ENCODE assay signal across 17 cellular contexts in the genomic region with DNA sequence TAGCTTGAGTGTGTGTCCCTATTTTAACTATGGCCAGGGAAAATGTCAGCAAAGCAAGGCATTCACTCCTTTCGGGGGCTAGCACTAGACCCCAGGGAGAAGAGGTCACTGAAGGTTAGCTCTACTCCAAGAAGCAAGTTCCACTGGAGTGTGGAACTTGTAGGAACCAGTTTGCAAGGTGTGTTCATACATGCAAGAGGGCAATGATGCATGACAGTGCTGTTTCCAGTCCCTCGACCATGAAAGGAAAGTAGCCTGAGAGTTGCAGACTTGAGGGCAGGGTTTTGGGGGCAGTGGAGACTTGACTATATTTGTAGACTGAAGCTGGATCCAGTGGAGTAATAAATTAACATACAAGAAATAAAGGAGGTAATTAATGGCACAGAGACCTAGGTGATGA. TPM values are rescaled to one million over a fixed set of nuclear protein-coding genes. Genes with fewer than 3 reads are reported as not detected.
DNase-seq lines count a peak whose midpoint lies in the region; ATAC-seq and TF ChIP-seq lines count a peak whose summit lies in the region.
"Had no signal": no experiment of that assay in that cellular context is flagged by ENCODE, and none has a peak within 500 bp of the region (broad histone marks: within the 10 kb centered on the region; RNA-seq: fewer than 3 reads in every experiment).

No MANE protein-coding gene starts in this region.

- H3K27ac ChIP-seq in adrenal gland = no peak overlapping the region
- H3K27ac ChIP-seq: body of pancreas, parathyroid adenoma had no signal

- peak; percentile 40 to 54 for DNase-seq in NCI-H187 (lab: John Stamatoyannopoulos, UW)
- DNase-seq in left kidney (ENCODE audit: low read depth, low spot score) = peak; percentile 70
- DNase-seq in stimulated activated naive CD4-positive, alpha-beta T cell treated with Interleukin-2 at 50 U/mL for 16 hours (lab: John Stamatoyannopoulos, UW) = no peak
- no peak for DNase-seq in adrenal gland
- no peak for DNase-seq in left ventricle myocardium superior
- DNase-seq: activated naive CD4-positive, alpha-beta T cell treated with Interleukin-2 at 50 U/mL for 16 hours; BE2C; body of pancreas; hypothalamus; KG1; left cardiac atrium; stimulated activated naive CD8-positive, alpha-beta T cell treated with anti-CD3 and anti-CD28 coated beads, Interleukin-15, amount 100 ng/mL, for 72 hours had no signal

- no peaks in the 10 kb centered on the region for H3K4me1 ChIP-seq in adrenal gland (replicated peaks in 1 of 2)
- H3K4me1 ChIP-seq: parathyroid adenoma had no signal

- H3K4me3 ChIP-seq in adrenal gland = no peak overlapping the region
- H3K4me3 ChIP-seq: body of pancreas, smooth muscle cell had no signal

- WGBS in adrenal gland, 4 donors = 71 to 79% (median 74%) methylated on average over 2 of the region's 2 CpGs

- H3K27me3 ChIP-seq in adrenal gland = no peaks in the 10 kb centered on the region
- H3K27me3 ChIP-seq: BE2C, body of pancreas had no signal

- ATAC-seq in GM18502 (IDR thresholded peaks at IDR 0.05; ENCODE audit: poor library complexity, unreplicated experiment) (peak; percentile 82), GM21390 (IDR thresholded peaks at IDR 0.05; ENCODE audit: unreplicated experiment) (peak; percentile 78), left ventricle myocardium superior (no peak)
- ATAC-seq: body of pancreas; left cardiac atrium; Right ventricle myocardium inferior; stimulated activated naive CD8-positive, alpha-beta T cell treated with anti-CD3 and anti-CD28 coated beads, Interleukin-15, amount 100 ng/mL, for 72 hours had no signal

- H3K9me3 ChIP-seq in adrenal gland (replicated peaks in 1 of 3) = no peaks in the 10 kb centered on the region
- H3K9me3 ChIP-seq: body of pancreas had no signal

- TF ChIP-seq CTCF in adrenal gland (IDR thresholded peaks at IDR 0.05) = no peak

- intact Hi-C loops in adrenal gland (cut with DNase I) = no loop called here
- intact Hi-C loops in left ventricle myocardium superior (cut with micrococcal nuclease) = no loop called here

- no peak for TF ChIP-seq POLR2A in adrenal gland (IDR thresholded peaks at IDR 0.05)

- H3K36me3 ChIP-seq in adrenal gland (replicated peaks in 1 of 2) = no peaks in the 10 kb centered on the region
- H3K36me3 ChIP-seq: BE2C had no signal

RNA-seq across cellular contexts. Expression of gene SLC36A4, which starts 21.6 kb away (rescaled TPM):
- total RNA-seq in adrenal gland (10 to 100 TPM in 6 of 8 donors, 1 to 10 TPM in 2; 5.0 to 20.6 (median 12.0) TPM), left ventricle myocardium superior (6.9 TPM)
- 10 to 100 TPM in 1 of 3 donors, 1 to 10 TPM in 2; 4.6 to 24.0 (median 5.9) TPM for polyA plus RNA-seq in adrenal gland

Comparison
In these comparisons a context has a peak if more than half of its experiments do, and no peak if none do; other contexts are left out.
1. DNase-seq: peak in NCI-H187 (2 of 2) and left kidney (single experiment); none in stimulated activated naive CD4-positive, alpha-beta T cell treated with Interleukin-2 at 50 U/mL for 16 hours (single experiment), adrenal gland (0 of 7) and left ventricle myocardium superior (single experiment).